In genomic region chr2:136164377-136164776, GRCh38 we compare ENCODE assay signal across 23 cellular contexts. TPM values are rescaled to one million over a fixed set of nuclear protein-coding genes. Genes with fewer than 3 reads are reported as not detected.
DNase-seq lines count a peak whose midpoint lies in the region; ATAC-seq and TF ChIP-seq lines count a peak whose summit lies in the region.
"Had no signal": no experiment of that assay in that cellular context is flagged by ENCODE, and none has a peak within 500 bp of the region (broad histone marks: within the 10 kb centered on the region; RNA-seq: fewer than 3 reads in every experiment).

No MANE protein-coding gene starts in this region.

- ATAC-seq in WTC11 (peak; percentile 72), GM21723 (IDR thresholded peaks at IDR 0.05; ENCODE audit: unreplicated experiment) (no peak), HG02938 (IDR thresholded peaks at IDR 0.05; ENCODE audit: unreplicated experiment) (no peak)
- ATAC-seq in activated T-cell treated with anti-CD3 and anti-CD28 coated beads, Interleukin-2, amount 50 U/mL, for 4 hours: no peak
- ATAC-seq: HepG2 had no signal

- H3K27ac Mint-ChIP-seq in WTC11 (no peak overlapping the region), nephron progenitor cell (peak overlapping the region; percentile 60)

- no peak overlapping the region for H3K4me3 Mint-ChIP-seq in WTC11
- no peak overlapping the region for H3K4me3 Mint-ChIP-seq in nephron progenitor cell
- no peak overlapping the region for H3K4me3 Mint-ChIP-seq in activated T-cell treated with anti-CD3 and anti-CD28 coated beads, Interleukin-2, amount 50 U/mL, for 4 hours
- H3K4me3 Mint-ChIP-seq: CD4-positive, CD25-positive, alpha-beta regulatory T cell; CD8-positive, alpha-beta memory T cell; IgD-negative memory B cell had no signal

- DNase-seq in WTC11 (ENCODE audit: low spot score): no peak
- DNase-seq in iPS-NIHi11 (ENCODE audit: low spot score): peak; percentile 23
- no peak for DNase-seq in nephron progenitor cell
- DNase-seq in activated T-cell treated with anti-CD3 and anti-CD28 coated beads, Interleukin-2, amount 50 U/mL, for 4 hours: no peak
- no peak for DNase-seq in pons (ENCODE audit: low spot score)
- DNase-seq: ACHN; BE2C; C1 segment of cervical spinal cord; CD4-positive, CD25-positive, alpha-beta regulatory T cell; CD8-positive, alpha-beta memory T cell; COR-L47; DMS 273 treated with DMSO at 0.1 percent for 48 hours; DMS53; DND-41; EL; GOT3; HCEC 1CT; KG1 had no signal

- H3K27me3 Mint-ChIP-seq in WTC11 (ENCODE audit: low read depth) (no peaks in the 10 kb centered on the region; the same call in 1 of the 2 replicates), nephron progenitor cell (ENCODE audit: low read depth, poor library complexity) (no peaks in the 10 kb centered on the region)
- H3K27me3 Mint-ChIP-seq in activated T-cell treated with anti-CD3 and anti-CD28 coated beads, Interleukin-2, amount 50 U/mL, for 4 hours (ENCODE audit: low read depth): no peaks in the 10 kb centered on the region
- H3K27me3 Mint-ChIP-seq: CD4-positive, CD25-positive, alpha-beta regulatory T cell; CD8-positive, alpha-beta memory T cell had no signal

- H3K4me1 Mint-ChIP-seq in WTC11: peaks cover 17% of the 10 kb centered on the region
- peaks cover 70% of the 10 kb centered on the region for H3K4me1 Mint-ChIP-seq in nephron progenitor cell
- H3K4me1 Mint-ChIP-seq in activated T-cell treated with anti-CD3 and anti-CD28 coated beads, Interleukin-2, amount 50 U/mL, for 4 hours (ENCODE audit: low read depth): peaks cover 14% of the 10 kb centered on the region

- H3K9me3 Mint-ChIP-seq in WTC11: no peaks in the 10 kb centered on the region
- no peaks in the 10 kb centered on the region for H3K9me3 Mint-ChIP-seq in nephron progenitor cell
- no peaks in the 10 kb centered on the region for H3K9me3 Mint-ChIP-seq in activated T-cell treated with anti-CD3 and anti-CD28 coated beads, Interleukin-2, amount 50 U/mL, for 4 hours
- H3K9me3 Mint-ChIP-seq: CD4-positive, CD25-positive, alpha-beta regulatory T cell; CD8-positive, alpha-beta memory T cell; IgD-negative memory B cell had no signal

- H3K36me3 Mint-ChIP-seq in WTC11 (no peaks in the 10 kb centered on the region), nephron progenitor cell (ENCODE audit: low read depth) (no peaks in the 10 kb centered on the region)
- H3K36me3 Mint-ChIP-seq in activated T-cell treated with anti-CD3 and anti-CD28 coated beads, Interleukin-2, amount 50 U/mL, for 4 hours (ENCODE audit: insufficient read depth): no peaks in the 10 kb centered on the region
- H3K36me3 Mint-ChIP-seq: CD4-positive, CD25-positive, alpha-beta regulatory T cell; CD8-positive, alpha-beta memory T cell had no signal

- CTCF ChIA-PET in WTC11 (lab: Charles Lee): interaction anchor here (1.3 kb wide), 1 partner anchor 167 kb away, joined by 7 read pairs; no protein-coding TSS in a partner anchor

- POLR2A ChIA-PET in WTC11 (lab: Charles Lee): no interaction called here

- TF ChIP-seq CTCF in WTC11 (IDR thresholded peaks at IDR 0.05) (no peak), nephron progenitor cell (IDR thresholded peaks at IDR 0.05) (no peak)

TF ChIP-seq in WTC11, 78 proteins besides CTCF, POLR2A, EP300 and RAD21:
- TF ChIP-seq NFATC4 (CRISPR knock-in tag; IDR thresholded peaks at IDR 0.05) (no peak), ZNF671 (CRISPR knock-in tag; IDR thresholded peaks at IDR 0.05) (no peak), SMAD4 (CRISPR knock-in tag; IDR thresholded peaks at IDR 0.05) (no peak), ZMAT4 (CRISPR knock-in tag; IDR thresholded peaks at IDR 0.05) (no peak), GTF2I (CRISPR knock-in tag; conservative IDR thresholded peaks at IDR 0.05) (no peak), TP53 (CRISPR knock-in tag; IDR thresholded peaks at IDR 0.05) (no peak), FOXJ3 (CRISPR knock-in tag; IDR thresholded peaks at IDR 0.05; ENCODE audit: borderline replicate concordance) (no peak)

RNA-seq across cellular contexts. Expression of gene CXCR4, which starts 46.4 kb away (rescaled TPM):
- total RNA-seq in WTC11 (2021): 1.3 to 2.1 TPM (median 1.9 TPM) in 3 replicates
- 10 to 100 TPM; 17.6 to 28.5 (median 24.0) TPM for total RNA-seq in activated T-cell treated with anti-CD3 and anti-CD28 coated beads, Interleukin-2, amount 50 U/mL, for 4 hours
- total RNA-seq: G401 had no signal
